Comparison of ENCODE assay signal across 23 cellular contexts in genomic region chr9:117098331-117098730, GRCh38.
A peak's percentile ranks its signal among the peaks of the same experiment; 100 is the strongest.
DNase-seq lines count a peak whose midpoint lies in the region; ATAC-seq, FAIRE-seq and TF ChIP-seq lines count a peak whose summit lies in the region.
"Had no signal": no experiment of that assay in that cellular context is flagged by ENCODE, and none has a peak within 500 bp of the region (broad histone marks: within the 10 kb centered on the region; RNA-seq: fewer than 3 reads in every experiment).

No MANE protein-coding gene starts in this region.

- no peak overlapping the region for H2BK5ac ChIP-seq in mesendoderm (ENCODE audit: low read length)

- H3K18ac ChIP-seq in mesendoderm (ENCODE audit: low read length), result no peak overlapping the region

- no peak for DNase-seq in GM12891 (ENCODE audit: insufficient read length, low spot score)
- DNase-seq in epithelial cell of esophagus (ENCODE audit: low read depth), result peak; percentile 11
- no peak for DNase-seq in mesendoderm
- no peak for DNase-seq in NCI-H524 treated with DMSO at 0.1 percent for 48 hours (lab: John Stamatoyannopoulos, UW)
- no peak for DNase-seq in NCI-H1092 (lab: John Stamatoyannopoulos, UW)
- DNase-seq: ACHN; BE2C; C1 segment of cervical spinal cord; CD4-positive, CD25-positive, alpha-beta regulatory T cell; CD8-positive, alpha-beta memory T cell; COR-L47; DMS 273 treated with DMSO at 0.1 percent for 48 hours; DMS53; DND-41; H9; IMR-90 had no signal

- no peak overlapping the region for H4K5ac ChIP-seq in mesendoderm (ENCODE audit: low read length)

- no peaks in the 10 kb centered on the region for H3K27me3 ChIP-seq in mesendoderm (ENCODE audit: insufficient read depth, low read length, poor library complexity)
- H3K27me3 ChIP-seq: BE2C had no signal

- peaks cover 6% of the 10 kb centered on the region for H3K4me1 ChIP-seq in mesendoderm (ENCODE audit: control insufficient read depth, low read depth, low read length)

- H2AK5ac ChIP-seq in mesendoderm (ENCODE audit: low read length), result no peak overlapping the region

- H3K56ac ChIP-seq in mesendoderm (ENCODE audit: low read length), result no peak overlapping the region

- H3K4me3 ChIP-seq in epithelial cell of esophagus (ENCODE audit: low read length), result no peak overlapping the region
- no peak overlapping the region for H3K4me3 ChIP-seq in mesendoderm (ENCODE audit: low read length)
- H3K4me3 ChIP-seq: K562 had no signal

- H2BK15ac ChIP-seq in mesendoderm (replicated peaks; ENCODE audit: low read depth), result no peak overlapping the region

- no peak overlapping the region for H2BK120ac ChIP-seq in mesendoderm (ENCODE audit: low read depth, low read length)

- FAIRE-seq in GM12891 (lab: Jason Lieb, UNC), result no peak
- FAIRE-seq: A204.1, G401.6, H1, HTR-8/SVneo, K562 had no signal

- no peak overlapping the region for H4K8ac ChIP-seq in mesendoderm (ENCODE audit: low read depth, low read length)

- no peaks in the 10 kb centered on the region for H3K79me1 ChIP-seq in mesendoderm (ENCODE audit: low read length)

- no peak overlapping the region for H3K23ac ChIP-seq in mesendoderm (ENCODE audit: low read length)

- H3K9ac ChIP-seq in mesendoderm (ENCODE audit: low read length), result no peak overlapping the region

- TF ChIP-seq POLR2A in GM12891 (IDR thresholded peaks at IDR 0.05; ENCODE audit: low read depth, low read length), result no peak

- no peaks in the 10 kb centered on the region for H3K79me2 ChIP-seq in mesendoderm (ENCODE audit: control insufficient read depth, insufficient read depth, low read length)

- ATAC-seq in HG02870 (IDR thresholded peaks at IDR 0.05; ENCODE audit: unreplicated experiment) (peak; percentile 59), GM21576 (IDR thresholded peaks at IDR 0.05; ENCODE audit: unreplicated experiment) (no peak)
- ATAC-seq: K562 had no signal

- WGBS in mesendoderm (ENCODE audit: extremely low coverage, insufficient coverage, low lambda C conversion rate), result no CpG with 5 or more reads among the region's 3 CpGs

- no peaks in the 10 kb centered on the region for H3K36me3 ChIP-seq in mesendoderm (ENCODE audit: control insufficient read depth, insufficient read depth, low read length)

- H3K27ac ChIP-seq in mesendoderm (ENCODE audit: low read depth, low read length), result no peak overlapping the region

- H3K4ac ChIP-seq in mesendoderm (ENCODE audit: low read depth, low read length), result peak overlapping the region; percentile 12

- H3K4me2 ChIP-seq in mesendoderm (ENCODE audit: low read length), result no peak overlapping the region

- no peak for TF ChIP-seq CTCF in epithelial cell of esophagus (IDR thresholded peaks at IDR 0.05; ENCODE audit: insufficient read depth, low read depth, low read length, missing control alignments)

TF ChIP-seq in GM12891, 5 proteins besides CTCF, POLR2A, EP300 and RAD21:
- TF ChIP-seq POLR2AphosphoS5 (IDR thresholded peaks at IDR 0.05; ENCODE audit: low read depth, low read length) (no peak), TAF1 (IDR thresholded peaks at IDR 0.05; ENCODE audit: low read depth, low read length) (no peak), PAX5 (IDR thresholded peaks at IDR 0.05; ENCODE audit: insufficient read depth, low read length, severe bottlenecking) (no peak), SPI1 (IDR thresholded peaks at IDR 0.05; ENCODE audit: low read depth, low read length) (peak; percentile 22; the same call in 1 of the 2 replicates)
